In the genomic region with DNA sequence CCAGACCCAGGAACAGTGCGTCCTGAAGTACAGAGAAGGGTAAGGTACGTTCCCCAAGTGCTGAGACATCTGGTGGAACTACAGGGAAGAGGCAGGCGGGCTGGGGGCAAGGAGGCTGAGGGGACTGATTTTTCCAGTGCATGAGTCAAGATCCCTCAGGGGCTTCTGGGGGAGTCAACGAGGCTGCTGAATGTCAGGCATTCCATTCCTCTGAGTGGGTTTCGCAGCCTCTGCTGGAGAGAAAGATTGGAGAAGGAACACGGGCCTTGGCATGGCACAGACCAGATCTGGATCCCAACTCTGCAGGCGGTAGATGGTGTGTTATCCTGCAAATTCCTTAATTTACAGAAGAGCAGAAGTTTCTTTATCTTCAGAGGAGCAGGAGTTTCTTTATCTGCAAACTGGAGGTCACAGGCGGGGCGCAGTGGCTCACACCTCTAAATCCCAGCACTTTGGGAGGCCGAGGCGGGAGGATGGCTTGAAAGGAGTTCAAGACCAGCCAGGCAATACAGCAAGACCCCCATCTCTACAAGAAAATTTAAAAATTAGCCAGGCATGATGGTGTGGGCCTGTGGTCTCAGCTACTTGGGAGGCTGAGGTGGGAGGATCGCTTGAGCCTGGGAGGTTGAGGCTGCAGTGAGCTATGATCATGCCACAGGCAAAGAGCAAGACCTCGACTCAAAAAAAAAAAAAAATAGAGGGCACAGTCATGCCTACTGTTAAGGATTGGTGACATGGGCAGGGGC, we compare ENCODE assay signal across 10 cellular contexts.
DNase-seq lines count a peak whose midpoint lies in the region; ATAC-seq and TF ChIP-seq lines count a peak whose summit lies in the region.
"Had no signal": no experiment of that assay in that cellular context is flagged by ENCODE, and none has a peak within 500 bp of the region (broad histone marks: within the 10 kb centered on the region; RNA-seq: fewer than 3 reads in every experiment).

No MANE protein-coding gene starts in this region.

- 60 to 66% methylated on average over 13 of the region's 13 CpGs for WGBS in lower leg skin, 2 donors

- intact Hi-C loops in Right ventricle myocardium inferior (cut with DNase I) = no loop called here
- intact Hi-C loops in cardiac septum (cut with DNase I) = no loop called here
- intact Hi-C loops in lower leg skin (cut with DNase I; ENCODE audit: low total_unique reads) = no loop called here

- no peak overlapping the region for H3K4me3 ChIP-seq in lower leg skin (ENCODE audit: low read depth, poor library complexity, severe bottlenecking)
- H3K4me3 ChIP-seq: Peyer's patch had no signal

- DNase-seq in Right ventricle myocardium inferior (ENCODE audit: missing footprints) = no peak
- no peak for DNase-seq in cardiac septum (ENCODE audit: low spot score)
- peak; percentile 96 for DNase-seq in dedifferentiated amniotic fluid mesenchymal stem cell (ENCODE audit: extremely low spot score)
- DNase-seq in lower leg skin (ENCODE audit: low spot score in 2 of 2) = peak; percentile 69 to 92
- no peak for DNase-seq in COLO668 (lab: John Stamatoyannopoulos, UW; ENCODE audit: unreplicated experiment)
- DNase-seq in DMS153 (lab: John Stamatoyannopoulos, UW) = no peak
- no peak for DNase-seq in NCI-H1694 treated with DMSO at 0.1 percent for 48 hours (lab: John Stamatoyannopoulos, UW)
- DNase-seq in NCI-H2227 treated with DMSO at 0.1 percent for 48 hours (lab: John Stamatoyannopoulos, UW) = no peak
- DNase-seq: activated naive CD8-positive, alpha-beta T cell treated with anti-CD3 and anti-CD28 coated beads, Interleukin-2, amount 50 U/mL, for 24 hours had no signal

- TF ChIP-seq CTCF in lower leg skin (IDR thresholded peaks at IDR 0.05) = no peak

- TF ChIP-seq POLR2A in lower leg skin (IDR thresholded peaks at IDR 0.05) = no peak

- ATAC-seq in Right ventricle myocardium inferior = peak; percentile 77
- ATAC-seq: activated naive CD8-positive, alpha-beta T cell treated with anti-CD3 and anti-CD28 coated beads, Interleukin-2, amount 50 U/mL, for 24 hours had no signal

Comparison
In these comparisons a context has a peak if more than half of its experiments do, and no peak if none do; other contexts are left out.
1. DNase-seq: peak in dedifferentiated amniotic fluid mesenchymal stem cell (single experiment) and lower leg skin (2 of 2); none in Right ventricle myocardium inferior (single experiment), cardiac septum (single experiment), COLO668 (single experiment), DMS153 (single experiment), NCI-H1694 treated with DMSO at 0.1 percent for 48 hours (single experiment) and NCI-H2227 treated with DMSO at 0.1 percent for 48 hours (single experiment).